Comparison of ENCODE assay signal across 21 cellular contexts in the genomic region with DNA sequence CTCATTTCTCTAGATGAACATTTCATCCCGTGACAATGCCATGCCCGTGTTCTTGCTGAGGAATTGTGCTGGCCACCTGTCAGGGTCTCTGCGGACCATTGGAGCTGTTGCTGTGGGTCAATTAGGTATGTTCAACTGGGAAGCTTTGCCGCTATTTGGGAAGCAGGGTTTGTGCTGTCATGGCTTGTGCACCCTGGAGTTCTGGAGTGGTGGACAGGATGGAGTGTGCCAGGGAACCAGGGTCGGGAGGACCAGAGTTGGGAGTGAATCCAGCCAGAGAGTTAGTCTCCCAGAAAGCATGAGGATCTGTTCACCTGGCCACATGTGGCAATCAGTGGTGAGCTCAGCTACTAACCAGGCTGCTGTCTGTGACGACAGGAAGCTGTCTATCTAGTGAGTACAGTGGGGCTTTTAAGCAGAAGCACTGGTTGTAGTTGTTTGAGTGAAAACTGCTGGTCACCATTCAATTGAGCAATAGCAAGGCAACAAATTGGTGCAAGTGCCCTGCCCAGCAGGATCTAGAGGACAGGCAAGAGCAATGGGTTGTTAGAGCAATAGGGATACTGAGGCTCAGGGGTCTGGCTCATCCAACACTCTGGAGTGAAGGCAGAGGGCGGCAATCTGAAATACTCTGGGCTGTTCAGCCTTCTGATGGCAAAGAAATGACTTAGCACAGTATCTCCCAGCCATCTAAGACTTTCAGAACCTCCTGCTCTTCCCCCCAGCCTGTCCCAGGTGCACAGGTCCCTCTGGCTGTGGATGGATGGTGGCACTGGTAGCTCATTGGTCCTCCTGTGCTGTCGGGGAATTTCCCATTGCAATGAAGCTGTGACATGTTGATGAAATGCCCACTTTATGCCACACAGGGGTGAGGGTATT.
"Had no signal": no experiment of that assay in that cellular context is flagged by ENCODE, and none has a peak within 500 bp of the region (broad histone marks: within the 10 kb centered on the region; RNA-seq: fewer than 3 reads in every experiment).

No MANE protein-coding gene starts in this region.

- H3K4me1 ChIP-seq: adrenal gland, right lobe of liver, testis had no signal

- H3K36me3 Mint-ChIP-seq: activated naive CD4-positive, alpha-beta T cell treated with anti-CD3 and anti-CD28 coated beads, Interleukin-2, amount 50 U/mL, for 24 hours had no signal

- H3K27me3 ChIP-seq: ascending aorta, brain microvascular endothelial cell, right lobe of liver, testis, vagina had no signal

- DNase-seq: activated CD4-positive, alpha-beta T cell treated with anti-CD3 and anti-CD28 coated beads, Interleukin-2, amount 10 ng/mL, durations not matched to agents 7 days and 5 days; activated CD4-positive, CD25-positive, alpha-beta regulatory T cell treated with anti-CD3 and anti-CD28 coated beads, Interleukin-2, amount 50 U/mL, for 72 hours; activated gamma-delta T cell treated with Interleukin-2 at 50 U/mL for 16 hours; activated T-cell treated with anti-CD3 and anti-CD28 coated beads, Interleukin-2, amount 50 U/mL, for 1 hour; adrenal gland; brain microvascular endothelial cell; central memory CD4-positive, alpha-beta T cell; head of caudate nucleus; hypothalamus; occipital lobe; posterior cingulate gyrus; right lobe of liver; stimulated activated naive CD4-positive, alpha-beta T cell; testis; trophoblast cell; WERI-Rb-1 had no signal

- ATAC-seq: gastroesophageal sphincter had no signal

- H3K4me1 Mint-ChIP-seq: activated naive CD4-positive, alpha-beta T cell treated with anti-CD3 and anti-CD28 coated beads, Interleukin-2, amount 50 U/mL, for 24 hours had no signal

- H3K4me3 Mint-ChIP-seq: activated CD4-positive, alpha-beta T cell treated with anti-CD3 and anti-CD28 coated beads, Interleukin-2, amount 10 ng/mL, durations not matched to agents 7 days and 5 days; activated naive CD4-positive, alpha-beta T cell treated with anti-CD3 and anti-CD28 coated beads, Interleukin-2, amount 50 U/mL, for 24 hours had no signal

- H3K4me3 ChIP-seq: adrenal gland, ascending aorta, gastroesophageal sphincter, right lobe of liver, skin epidermis, testis, vagina had no signal

- H3K36me3 ChIP-seq: adrenal gland, ascending aorta, brain microvascular endothelial cell, gastroesophageal sphincter, right lobe of liver, vagina, WERI-Rb-1 had no signal

- H3K9me3 Mint-ChIP-seq: activated naive CD4-positive, alpha-beta T cell treated with anti-CD3 and anti-CD28 coated beads, Interleukin-2, amount 50 U/mL, for 24 hours had no signal

- H3K27ac Mint-ChIP-seq: activated CD4-positive, alpha-beta T cell treated with anti-CD3 and anti-CD28 coated beads, Interleukin-2, amount 10 ng/mL, durations not matched to agents 7 days and 5 days; activated naive CD4-positive, alpha-beta T cell treated with anti-CD3 and anti-CD28 coated beads, Interleukin-2, amount 50 U/mL, for 24 hours had no signal

- H3K27ac ChIP-seq: adrenal gland, ascending aorta, brain microvascular endothelial cell, gastroesophageal sphincter, right lobe of liver, skin epidermis, testis, vagina, WERI-Rb-1 had no signal

- H3K9me3 ChIP-seq: ascending aorta, gastroesophageal sphincter, right lobe of liver, testis, vagina had no signal
